ENCODE assay signal across 8 cellular contexts in the genomic region with DNA sequence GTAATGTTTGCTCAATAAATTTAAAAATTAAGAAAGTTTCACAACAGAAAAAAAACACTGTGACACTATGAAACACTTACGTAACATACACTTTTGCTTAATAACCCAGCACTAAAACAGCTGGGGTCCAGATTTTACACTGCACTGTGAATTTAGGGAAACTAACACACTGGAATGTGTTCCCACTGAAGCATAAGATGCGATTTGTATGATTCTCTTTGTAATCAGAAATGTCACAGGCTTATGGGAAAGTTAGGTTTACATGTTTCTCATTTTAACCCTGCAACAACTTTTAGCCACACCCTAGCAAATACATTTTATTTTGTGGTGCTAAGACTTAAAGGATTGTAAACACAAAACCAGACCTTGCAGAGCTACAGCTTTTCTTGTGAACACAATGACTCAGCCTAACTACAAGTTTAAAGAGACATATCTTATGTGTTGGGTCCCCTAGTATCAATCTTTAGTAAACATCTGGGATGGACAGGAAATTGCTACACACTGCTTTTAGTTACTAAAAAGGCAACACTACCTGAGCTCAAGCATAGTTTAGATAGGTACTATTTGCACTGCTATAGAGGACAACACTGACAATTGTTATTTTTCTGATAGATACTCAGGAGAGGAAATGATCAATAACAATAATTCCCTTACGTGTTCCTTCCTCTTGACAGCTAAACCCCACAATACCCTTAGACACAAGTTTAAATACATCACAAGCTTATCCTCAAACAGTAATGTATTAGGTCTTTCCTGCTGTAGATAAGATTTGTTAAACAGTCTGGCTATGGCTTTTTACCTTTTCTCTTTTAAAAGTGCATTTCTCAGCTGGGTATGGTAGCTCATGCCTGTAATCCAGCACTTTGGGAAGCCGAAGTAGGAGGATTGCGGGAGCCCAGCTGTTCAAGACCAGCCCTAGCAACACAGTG. TPM values are rescaled to one million over a fixed set of nuclear protein-coding genes. Genes with fewer than 3 reads are reported as not detected.
DNase-seq lines count a peak whose midpoint lies in the region; ATAC-seq and TF ChIP-seq lines count a peak whose summit lies in the region.

No MANE protein-coding gene starts in this region.

- no peaks in the 10 kb centered on the region for H3K9me2 ChIP-seq in PC-3 (replicated peaks; ENCODE audit: low read length)

- no peak overlapping the region for H3K4me3 Mint-ChIP-seq in activated CD4-positive, alpha-beta T cell treated with anti-CD3 and anti-CD28 coated beads for 36 hours

- no peak for TF ChIP-seq CTCF in PC-3 (conservative IDR thresholded peaks at IDR 0.05; ENCODE audit: low read depth, low read length)
- TF ChIP-seq CTCF in gastrocnemius medialis (IDR thresholded peaks at IDR 0.05 in 4 of 5, conservative IDR thresholded peaks at IDR 0.05 in 1 of 5), result no peak

- H3K4me2 ChIP-seq in PC-3 (ENCODE audit: low read length), result peak overlapping the region; percentile 75

- no peaks in the 10 kb centered on the region for H3K9me3 Mint-ChIP-seq in activated CD4-positive, alpha-beta T cell treated with anti-CD3 and anti-CD28 coated beads for 36 hours (ENCODE audit: low read depth)

- H3K9me3 ChIP-seq in PC-3 (ENCODE audit: low read length), result no peaks in the 10 kb centered on the region
- H3K9me3 ChIP-seq in esophagus (ENCODE audit: control insufficient read depth in 2 of 2, insufficient read depth in 1 of 2, low read depth in 1 of 2, low read length in 1 of 2), result no peaks in the 10 kb centered on the region
- no peaks in the 10 kb centered on the region for H3K9me3 ChIP-seq in gastrocnemius medialis

- H3K27me3 ChIP-seq in PC-3 (ENCODE audit: low read length), result no peaks in the 10 kb centered on the region
- no peaks in the 10 kb centered on the region for H3K27me3 ChIP-seq in esophagus (ENCODE audit: control insufficient read depth in 1 of 2, insufficient read depth in 2 of 2, low read length in 2 of 2)
- H3K27me3 ChIP-seq in gastrocnemius medialis, result no peaks in the 10 kb centered on the region

- in situ Hi-C loops in gastrocnemius medialis (cut with MboI; ENCODE audit: low sequenced_read_pairs in 4 of 4), result no loop called here

- POLR2A ChIA-PET in PC-3 (lab: Charles Lee; ENCODE audit: unreplicated experiment), result interaction anchor here (0.5 to 1.0 kb wide), 5 partner anchors 11 to 233 kb away, joined by 4 to 11 read pairs (median 6); partner anchors contain the start of gene FNDC3B
- POLR2A ChIA-PET in activated CD4-positive, alpha-beta T cell treated with anti-CD3 and anti-CD28 coated beads for 36 hours (lab: Charles Lee), result no interaction called here

- H3K4me1 Mint-ChIP-seq in activated CD4-positive, alpha-beta T cell treated with anti-CD3 and anti-CD28 coated beads for 36 hours, result peaks cover 14% of the 10 kb centered on the region

- intact Hi-C loops in PC-3 (cut with micrococcal nuclease) (loop anchor here (1.0 to 5.0 kb wide), 3 partner anchors 18 to 336 kb away; partner anchors contain the start of gene FNDC3B), gastrocnemius medialis (cut with DNase I; ENCODE audit: low total_unique reads) (no loop called here)
- intact Hi-C loops in activated CD4-positive, alpha-beta T cell treated with anti-CD3 and anti-CD28 coated beads for 36 hours (cut with DNase I, micrococcal nuclease), result no loop called here

- H3K27ac ChIP-seq in PC-3 (ENCODE audit: low read length) (peak overlapping the region; percentile 97), esophagus (ENCODE audit: low read depth in 2 of 2, low read length in 1 of 2) (peak overlapping the region; percentile 84 to 93), gastrocnemius medialis (peak overlapping the region; percentile 13 to 70 (median 59))

- DNase-seq in GM04504 (ENCODE audit: low read depth) (peak; percentile 82), PC-3 (peak; percentile 95), gastrocnemius medialis (no peak)
- no peak for DNase-seq in activated CD4-positive, alpha-beta T cell treated with anti-CD3 and anti-CD28 coated beads for 36 hours

- no peaks in the 10 kb centered on the region for H3K36me3 Mint-ChIP-seq in activated CD4-positive, alpha-beta T cell treated with anti-CD3 and anti-CD28 coated beads for 36 hours (ENCODE audit: low read depth)

- H3K27me3 Mint-ChIP-seq in activated CD4-positive, alpha-beta T cell treated with anti-CD3 and anti-CD28 coated beads for 36 hours, result peaks cover 31% of the 10 kb centered on the region

- H3K27ac Mint-ChIP-seq in activated CD4-positive, alpha-beta T cell treated with anti-CD3 and anti-CD28 coated beads for 36 hours, result no peak overlapping the region

- H2AFZ ChIP-seq in PC-3 (ENCODE audit: low read length), result no peak overlapping the region

- CTCF ChIA-PET in PC-3 (lab: Charles Lee), result interaction anchor here (0.5 to 1.7 kb wide), 3 partner anchors 34 to 751 kb away, joined by 3 to 10 read pairs (median 3); no protein-coding TSS in a partner anchor
- CTCF ChIA-PET in activated CD4-positive, alpha-beta T cell treated with anti-CD3 and anti-CD28 coated beads for 36 hours (lab: Charles Lee), result interaction anchor here (0.7 to 1.4 kb wide), 2 partner anchors 222 to 535 kb away, joined by 3 read pairs; no protein-coding TSS in a partner anchor

- peaks cover 30% of the 10 kb centered on the region for H3K79me2 ChIP-seq in PC-3 (ENCODE audit: low read length)

- H3K36me3 ChIP-seq in PC-3 (ENCODE audit: low read depth, low read length), result no peaks in the 10 kb centered on the region
- no peaks in the 10 kb centered on the region for H3K36me3 ChIP-seq in esophagus (ENCODE audit: control insufficient read depth in 2 of 2, insufficient read depth in 2 of 2, low read length in 1 of 2)
- no peaks in the 10 kb centered on the region for H3K36me3 ChIP-seq in gastrocnemius medialis

- BruUV-seq in PC-3 (replicated peaks; lab: Mats Ljungman, UMichigan), result no TSS peak

- H3F3A ChIP-seq in PC-3 (ENCODE audit: low read length, unreplicated experiment), result peaks cover 9% of the 10 kb centered on the region

- peak overlapping the region; percentile 34; the same call in 1 of the 2 replicates for H3K4me3 ChIP-seq in PC-3 (ENCODE audit: low read length)
- no peak overlapping the region for H3K4me3 ChIP-seq in esophagus (ENCODE audit: low read depth in 1 of 2, low read length in 2 of 2)
- H3K4me3 ChIP-seq in gastrocnemius medialis, result no peak overlapping the region

- 34 to 55% methylated on average over 5 of the region's 5 CpGs for WGBS in esophagus, 2 donors

- no peaks in the 10 kb centered on the region for H4K20me1 ChIP-seq in PC-3 (ENCODE audit: low read length)

- peak; percentile 42 for ATAC-seq in PC-3
- no peak for ATAC-seq in gastrocnemius medialis
- no peak for ATAC-seq in activated CD4-positive, alpha-beta T cell treated with anti-CD3 and anti-CD28 coated beads for 36 hours
- no peak for ATAC-seq in HG02938 (IDR thresholded peaks at IDR 0.05; ENCODE audit: unreplicated experiment)
- ATAC-seq in HG02588 (IDR thresholded peaks at IDR 0.05; ENCODE audit: unreplicated experiment), result no peak
- ATAC-seq in GM19463 (IDR thresholded peaks at IDR 0.05; ENCODE audit: unreplicated experiment), result no peak

- H3K4me1 ChIP-seq in PC-3 (ENCODE audit: insufficient read depth, low read length), result peaks cover 61% of the 10 kb centered on the region
- H3K4me1 ChIP-seq in esophagus (ENCODE audit: control insufficient read depth in 2 of 2, insufficient read depth in 2 of 2, low read length in 1 of 2), result peaks cover 0 to 9% of the 10 kb centered on the region in 2 donors
- H3K4me1 ChIP-seq in gastrocnemius medialis, result peaks cover 6 to 19% of the 10 kb centered on the region in 2 donors

- no peak for TF ChIP-seq POLR2A in gastrocnemius medialis (IDR thresholded peaks at IDR 0.05)

- H3K9ac ChIP-seq in PC-3 (ENCODE audit: low read length), result peak overlapping the region; percentile 87

RNA-seq across cellular contexts. Expression of gene PLD1, which starts 3.8 kb away (rescaled TPM):
- total RNA-seq in PC-3 (2014; rRNA removed), result 7.3 and 8.3 TPM in 2 replicates
- 10 to 100 TPM; 26.0 to 31.9 TPM for polyA plus RNA-seq in esophagus
- 1 to 10 TPM; 1.9 to 5.6 (median 4.6) TPM for total RNA-seq in gastrocnemius medialis
- total RNA-seq in activated CD4-positive, alpha-beta T cell treated with anti-CD3 and anti-CD28 coated beads for 36 hours, result 1 to 10 TPM; 1.1 to 1.2 TPM

RNA-seq across cellular contexts. Expression of gene TMEM212, which starts 36.7 kb away (rescaled TPM):
- total RNA-seq in PC-3 (2014; rRNA removed) (not detected in 2 replicates), gastrocnemius medialis (not detected)
- not detected for polyA plus RNA-seq in esophagus
- not detected for total RNA-seq in activated CD4-positive, alpha-beta T cell treated with anti-CD3 and anti-CD28 coated beads for 36 hours

Comparison
In these comparisons a context has a peak if more than half of its experiments do, and no peak if none do; other contexts are left out.
1. DNase-seq: peak in GM04504 (single experiment) and PC-3 (single experiment); none in gastrocnemius medialis (0 of 2) and activated CD4-positive, alpha-beta T cell treated with anti-CD3 and anti-CD28 coated beads for 36 hours (single experiment).
2. Peak in every context shown above with its lines, with median percentiles within 50 percentile points of each other: H3K27ac ChIP-seq.